Comparison of ENCODE assay signal across 16 cellular contexts in the genomic region with DNA sequence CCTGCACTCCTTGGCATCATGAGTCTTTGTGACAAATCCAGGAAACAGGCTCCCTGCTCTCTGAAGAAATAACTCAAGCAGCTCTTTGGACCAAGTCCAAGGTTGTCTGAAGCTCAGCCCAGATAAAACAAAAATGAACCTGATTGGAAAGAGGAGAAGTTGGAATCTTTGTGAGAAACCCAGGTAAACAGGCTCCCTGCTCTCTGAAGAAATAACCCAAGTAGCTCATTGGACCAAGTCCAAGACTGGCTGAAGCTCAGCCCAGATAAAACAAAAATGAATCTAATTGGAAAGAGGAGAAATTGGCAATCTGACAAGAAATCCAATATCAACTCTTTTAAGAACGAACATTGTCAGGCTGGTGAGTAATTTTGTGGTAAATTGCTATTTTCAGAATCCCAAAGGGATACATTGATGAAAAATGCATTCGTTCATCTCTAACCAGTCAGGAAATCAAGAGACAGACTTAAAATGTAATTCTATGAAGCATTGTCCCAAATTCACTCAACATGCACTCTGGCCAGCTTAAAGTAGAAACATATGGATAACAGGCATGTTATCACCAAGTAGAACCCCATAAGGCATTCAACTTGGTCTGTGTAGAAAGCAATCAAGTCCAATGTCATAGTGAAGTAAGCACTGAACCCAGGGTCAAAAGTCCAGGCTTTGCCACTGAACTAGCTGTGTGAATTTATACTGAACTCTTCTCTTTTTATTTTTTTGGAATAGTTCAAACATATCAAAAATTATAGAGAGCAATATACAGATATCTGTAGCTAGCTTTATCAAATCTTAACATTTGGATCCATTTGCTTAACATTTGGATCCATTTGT. TPM values are rescaled to one million over a fixed set of nuclear protein-coding genes. Genes with fewer than 3 reads are reported as not detected.
DNase-seq lines count a peak whose midpoint lies in the region; ATAC-seq and TF ChIP-seq lines count a peak whose summit lies in the region.
"Had no signal": no experiment of that assay in that cellular context is flagged by ENCODE, and none has a peak within 500 bp of the region (broad histone marks: within the 10 kb centered on the region; RNA-seq: fewer than 3 reads in every experiment).

No MANE protein-coding gene starts in this region.

- H4K20me1 ChIP-seq in fibroblast of lung (ENCODE audit: control insufficient read depth, extremely low read depth, insufficient read depth, low read length) (no peaks in the 10 kb centered on the region), osteoblast (ENCODE audit: insufficient read depth, low read length) (no peaks in the 10 kb centered on the region)

- H3K4me2 ChIP-seq in fibroblast of lung (ENCODE audit: extremely low read depth, insufficient read depth, low read length) (no peak overlapping the region), osteoblast (ENCODE audit: insufficient read depth, low read length) (peak overlapping the region; percentile 59)

- no peak overlapping the region for H2AFZ ChIP-seq in fibroblast of lung (ENCODE audit: low read length)
- peak overlapping the region; percentile 6 for H2AFZ ChIP-seq in osteoblast (ENCODE audit: low read length)

- no peaks in the 10 kb centered on the region for H3K4me1 ChIP-seq in fibroblast of lung (ENCODE audit: control insufficient read depth, extremely low read depth, insufficient read depth, low read length)
- peaks cover 12% of the 10 kb centered on the region for H3K4me1 ChIP-seq in osteoblast (ENCODE audit: insufficient read depth, low read length)

- DNase-seq in EH (ENCODE audit: low read depth) (peak; percentile 68), RPMI7951 (ENCODE audit: low read depth) (peak; percentile 47), fibroblast of lung (ENCODE audit: low read depth in 2 of 2) (peak; percentile 64 to 84), osteoblast (ENCODE audit: insufficient read length, low spot score, missing footprints) (no peak), NCI-H2081 treated with DMSO at 0.1 percent for 48 hours (lab: John Stamatoyannopoulos, UW) (no peak), HuH-7 (ENCODE audit: low spot score) (no peak), NCI-H774 (lab: John Stamatoyannopoulos, UW) (no peak)
- DNase-seq: activated CD4-positive, alpha-beta T cell treated with anti-CD3 and anti-CD28 coated beads for 36 hours; caudate nucleus; erythroblast; GOT3; NCI-H1436 treated with DMSO at 0.1 percent for 48 hours; sigmoid colon had no signal

- H3K4me3 ChIP-seq in fibroblast of lung (replicated peaks in 1 of 4; ENCODE audit: control extremely low read depth in 1 of 4, insufficient read depth in 1 of 4, low read depth in 3 of 4, low read length in 4 of 4) (no peak overlapping the region), osteoblast (ENCODE audit: insufficient read depth, low read length) (peak overlapping the region; percentile 35)
- H3K4me3 ChIP-seq: sigmoid colon, thoracic aorta had no signal

- H3K36me3 ChIP-seq in fibroblast of lung (ENCODE audit: control insufficient read depth, insufficient read depth, low read length) (no peaks in the 10 kb centered on the region), osteoblast (ENCODE audit: insufficient read depth, low read length) (no peaks in the 10 kb centered on the region)
- H3K36me3 ChIP-seq: sigmoid colon, thoracic aorta had no signal

- no peak overlapping the region for H3K27ac ChIP-seq in fibroblast of lung (ENCODE audit: insufficient read depth, low read length)
- H3K27ac ChIP-seq in osteoblast (ENCODE audit: low read depth, low read length), result no peak overlapping the region
- H3K27ac ChIP-seq: sigmoid colon, thoracic aorta had no signal

- H3K9ac ChIP-seq in fibroblast of lung (ENCODE audit: insufficient read depth, low read length), result no peak overlapping the region

- no peaks in the 10 kb centered on the region for H3K9me3 ChIP-seq in fibroblast of lung (ENCODE audit: control insufficient read depth, insufficient read depth, low read depth, low read length)
- no peaks in the 10 kb centered on the region for H3K9me3 ChIP-seq in osteoblast (ENCODE audit: low read depth, low read length)
- H3K9me3 ChIP-seq: sigmoid colon, thoracic aorta had no signal

- ATAC-seq in GM21717 (IDR thresholded peaks at IDR 0.05; ENCODE audit: unreplicated experiment), result no peak
- ATAC-seq: activated CD4-positive, alpha-beta T cell treated with anti-CD3 and anti-CD28 coated beads for 36 hours; natural killer cell treated with Interleukin-12 subunit alpha and Interleukin-12 subunit beta and Interleukin-15 and Interleukin-18, amount 100 ng/mL, for 72 hours had no signal

- H3K27me3 ChIP-seq in fibroblast of lung (ENCODE audit: control insufficient read depth, insufficient read depth, low read length) (no peaks in the 10 kb centered on the region), osteoblast (ENCODE audit: insufficient read depth, low read length) (peaks cover 21% of the 10 kb centered on the region)
- H3K27me3 ChIP-seq: sigmoid colon had no signal

- TF ChIP-seq CTCF in fibroblast of lung (conservative IDR thresholded peaks at IDR 0.05 in 1 of 2, IDR thresholded peaks at IDR 0.05 in 1 of 2; ENCODE audit: low read depth in 1 of 2, low read length in 2 of 2) (no peak), osteoblast (IDR thresholded peaks at IDR 0.05; ENCODE audit: extremely low read depth, low read depth, low read length) (no peak)

- H3K79me2 ChIP-seq in fibroblast of lung (ENCODE audit: control insufficient read depth, insufficient read depth, low read length), result no peaks in the 10 kb centered on the region
- no peaks in the 10 kb centered on the region for H3K79me2 ChIP-seq in osteoblast (ENCODE audit: insufficient read depth, low read length)

RNA-seq across cellular contexts. Expression of a gene that starts 16.8 kb away (rescaled TPM):
- 3.5 and 3.6 TPM in 2 replicates for total RNA-seq in RPMI7951 (2014; rRNA removed; shearing (Covaris generic))
- total RNA-seq in fibroblast of lung (9.2 and 9.6 TPM in 2 replicates), osteoblast (5.8 and 10.0 TPM in 2 replicates)
- 9.0 and 14.1 TPM in 2 replicates for polyA plus RNA-seq in fibroblast of lung
- polyA plus RNA-seq in fibroblast of lung (2012), result 5.5 and 5.9 TPM in 2 replicates
- polyA minus RNA-seq in fibroblast of lung (ENCODE audit: low replicate concordance), result 6.7 and 8.1 TPM in 2 replicates

Comparison
In these comparisons a context has a peak if more than half of its experiments do, and no peak if none do; other contexts are left out.
1. DNase-seq: peak in EH (single experiment), RPMI7951 (single experiment) and fibroblast of lung (2 of 2); none in osteoblast (single experiment), NCI-H2081 treated with DMSO at 0.1 percent for 48 hours (single experiment), HuH-7 (single experiment) and NCI-H774 (single experiment).